Comparison of ENCODE assay signal across 25 cellular contexts in genomic region chr2:61410185-61410584, GRCh38.
DNase-seq lines count a peak whose midpoint lies in the region; ATAC-seq, FAIRE-seq and TF ChIP-seq lines count a peak whose summit lies in the region.
"Had no signal": no experiment of that assay in that cellular context is flagged by ENCODE, and none has a peak within 500 bp of the region (broad histone marks: within the 10 kb centered on the region; RNA-seq: fewer than 3 reads in every experiment).

No MANE protein-coding gene starts in this region.

- H3K4me3 ChIP-seq in HepG2 (replicated peaks in 1 of 3; ENCODE audit: insufficient read depth in 1 of 3, low read depth in 2 of 3, low read length in 3 of 3), result no peak overlapping the region
- H3K4me3 ChIP-seq in right lobe of liver, result no peak overlapping the region
- no peak overlapping the region for H3K4me3 ChIP-seq in epithelial cell of esophagus (ENCODE audit: low read length)
- no peak overlapping the region for H3K4me3 ChIP-seq in PC-9
- H3K4me3 ChIP-seq: BLaER1, MG63, SJSA1 had no signal

- no peaks in the 10 kb centered on the region for H3K27me3 Mint-ChIP-seq in activated T-helper 17 cell treated with anti-CD3 and anti-CD28 coated beads, Interleukin-2, amount 50 U/mL, for 72 hours
- H3K27me3 Mint-ChIP-seq: CD4-positive, CD25-positive, alpha-beta regulatory T cell had no signal

- no peak for FAIRE-seq in HepG2 (lab: Jason Lieb, UNC)
- FAIRE-seq: A204.1, D721Med, H1 had no signal

- H3K36me3 ChIP-seq in HepG2 (replicated peaks in 1 of 2; ENCODE audit: control insufficient read depth in 1 of 2, insufficient read depth in 2 of 2, low read length in 2 of 2), result peaks cover 2 to 26% of the 10 kb centered on the region in 2 experiments; a peak in 4 of 5 replicates
- H3K36me3 ChIP-seq in right lobe of liver, result peaks cover 0 to 5% (median 2%) of the 10 kb centered on the region in 4 donors
- peaks cover 8% of the 10 kb centered on the region; the same call in 1 of the 2 replicates for H3K36me3 ChIP-seq in PC-9 (ENCODE audit: low read depth)

- POLR2A ChIA-PET in HepG2 (lab: Yijun Ruan, JAX), result no interaction called here
- POLR2A ChIA-PET in PC-9 (lab: Charles Lee; ENCODE audit: unreplicated experiment), result no interaction called here

- CTCF ChIA-PET in HepG2 (lab: Yijun Ruan, JAX; ENCODE audit: low intra/inter-chr PET ratio, low total read pairs), result no interaction called here
- CTCF ChIA-PET in PC-9 (lab: Charles Lee), result no interaction called here

- TF ChIP-seq EP300 in HepG2 (IDR thresholded peaks at IDR 0.05; ENCODE audit: low read depth in 2 of 2, low read length in 2 of 2) (no peak), HepG2 (CRISPR knock-in tag; IDR thresholded peaks at IDR 0.05; ENCODE audit: borderline replicate concordance) (no peak)

- H3K9me2 ChIP-seq in PC-9 (ENCODE audit: insufficient read depth), result no peaks in the 10 kb centered on the region

- peaks cover 9% of the 10 kb centered on the region; the same call in 1 of the 2 replicates for H3F3A ChIP-seq in PC-9 (ENCODE audit: insufficient read depth, low read depth)

- H3K27me3 ChIP-seq in HepG2 (ENCODE audit: control insufficient read depth in 1 of 2, insufficient read depth in 2 of 2, low read length in 2 of 2) (no peaks in the 10 kb centered on the region), right lobe of liver (no peaks in the 10 kb centered on the region), PC-9 (ENCODE audit: insufficient read depth, low read depth) (no peaks in the 10 kb centered on the region)
- H3K27me3 ChIP-seq: BLaER1, MG63, SJSA1 had no signal

- H3K36me3 Mint-ChIP-seq in activated T-helper 17 cell treated with anti-CD3 and anti-CD28 coated beads, Interleukin-2, amount 50 U/mL, for 72 hours (ENCODE audit: low read depth), result peaks cover 57% of the 10 kb centered on the region

- TF ChIP-seq POLR2A in HepG2 (IDR thresholded peaks at IDR 0.05; ENCODE audit: insufficient read depth in 1 of 2, low read depth in 2 of 2, low read length in 2 of 2), result no peak
- no peak for TF ChIP-seq POLR2A in right lobe of liver (IDR thresholded peaks at IDR 0.05)

- DNase-seq in HepG2 (ENCODE audit: low spot score), result no peak
- DNase-seq in right lobe of liver, result no peak
- DNase-seq in epithelial cell of esophagus (ENCODE audit: low read depth), result peak; percentile 57
- DNase-seq in substantia nigra (lab: John Stamatoyannopoulos, UW), result no peak
- no peak for DNase-seq in PC-9
- DNase-seq: CD4-positive, CD25-positive, alpha-beta regulatory T cell; IMR-90; KG1; MG63; NCI-H1105 treated with DMSO at 0.1 percent for 48 hours; NCI-H146; NCI-H1930; NCI-H2107; NCI-H524 treated with DMSO at 0.1 percent for 48 hours; NCI-H774; Right ventricle myocardium superior; RPMI8226 had no signal

- no peak overlapping the region for H3K4me2 ChIP-seq in HepG2 (ENCODE audit: low read depth, low read length)
- H3K4me2 ChIP-seq in PC-9, result no peak overlapping the region
- H3K4me2 ChIP-seq: BLaER1 had no signal

- H3K4me1 Mint-ChIP-seq in activated T-helper 17 cell treated with anti-CD3 and anti-CD28 coated beads, Interleukin-2, amount 50 U/mL, for 72 hours, result peaks cover 19% of the 10 kb centered on the region

- no peak overlapping the region for H3K27ac ChIP-seq in HepG2 (ENCODE audit: extremely low read length, insufficient read depth, low read length)
- H3K27ac ChIP-seq in right lobe of liver, result no peak overlapping the region
- H3K27ac ChIP-seq in substantia nigra (ENCODE audit: low read depth, low read length, poor library complexity, severe bottlenecking), result no peak overlapping the region
- no peak overlapping the region for H3K27ac ChIP-seq in PC-9
- H3K27ac ChIP-seq: BLaER1, SJSA1 had no signal

- no peaks in the 10 kb centered on the region for H3K9me3 ChIP-seq in HepG2 (ENCODE audit: low read length)
- H3K9me3 ChIP-seq in right lobe of liver, result no peaks in the 10 kb centered on the region
- no peaks in the 10 kb centered on the region for H3K9me3 ChIP-seq in PC-9 (ENCODE audit: insufficient read depth, low read depth)
- H3K9me3 ChIP-seq: BLaER1, MG63, SJSA1 had no signal

- H3K27ac Mint-ChIP-seq in activated T-helper 17 cell treated with anti-CD3 and anti-CD28 coated beads, Interleukin-2, amount 50 U/mL, for 72 hours, result peak overlapping the region; percentile 59

- ATAC-seq in HepG2 (no peak), right lobe of liver (no peak), HG03108 (IDR thresholded peaks at IDR 0.05; ENCODE audit: unreplicated experiment) (no peak)
- no peak for ATAC-seq in activated T-helper 17 cell treated with anti-CD3 and anti-CD28 coated beads, Interleukin-2, amount 50 U/mL, for 72 hours (replicated peaks)
- ATAC-seq: HCT116 had no signal

- peaks cover 23% of the 10 kb centered on the region for H4K20me1 ChIP-seq in HepG2 (ENCODE audit: insufficient read depth, low read length)
- peaks cover 28% of the 10 kb centered on the region for H4K20me1 ChIP-seq in PC-9 (ENCODE audit: insufficient read depth)

- H2AFZ ChIP-seq in HepG2 (ENCODE audit: low read length), result no peak overlapping the region
- no peak overlapping the region for H2AFZ ChIP-seq in PC-9

- 99% methylated on average over 3 of the region's 3 CpGs for WGBS in HepG2 (ENCODE audit: low lambda C conversion rate)
- WGBS in right lobe of liver (ENCODE audit: insufficient coverage, low coverage, low lambda C conversion rate, missing lambda C conversion rate), result 100% methylated on average over 1 of the region's 3 CpGs

- no peak overlapping the region for H3K4me3 Mint-ChIP-seq in activated T-helper 17 cell treated with anti-CD3 and anti-CD28 coated beads, Interleukin-2, amount 50 U/mL, for 72 hours
- H3K4me3 Mint-ChIP-seq: CD4-positive, CD25-positive, alpha-beta regulatory T cell had no signal

- BruUV-seq in HepG2 (replicated peaks; lab: Mats Ljungman, UMichigan) (TSS peak; percentile 14), PC-9 (replicated peaks; lab: Mats Ljungman, UMichigan) (no TSS peak)

- H3K9ac ChIP-seq in HepG2 (ENCODE audit: insufficient read depth, low read depth, low read length), result no peak overlapping the region
- H3K9ac ChIP-seq: BLaER1 had no signal

- H3K9me3 Mint-ChIP-seq in activated T-helper 17 cell treated with anti-CD3 and anti-CD28 coated beads, Interleukin-2, amount 50 U/mL, for 72 hours, result no peaks in the 10 kb centered on the region

- intact Hi-C loops in HepG2 (cut with micrococcal nuclease; ENCODE audit: unreplicated experiment) (no loop called here), right lobe of liver (cut with DNase I) (no loop called here), PC-9 (cut with micrococcal nuclease; ENCODE audit: unreplicated experiment) (no loop called here)

- in situ Hi-C loops in HepG2 (cut with HindIII; ENCODE audit: extremely low pct_ligation_motif_present, low pct_unique_long_range_greater_than_20kb), result no loop called here

- H3K4me1 ChIP-seq in HepG2 (ENCODE audit: insufficient read depth, low read length) (peaks cover 14% of the 10 kb centered on the region), right lobe of liver (peaks cover 0 to 23% (median 5%) of the 10 kb centered on the region in 4 donors), PC-9 (replicated peaks; ENCODE audit: insufficient read depth) (no peaks in the 10 kb centered on the region)
- H3K4me1 ChIP-seq: BLaER1, SJSA1 had no signal

- no peak for TF ChIP-seq RAD21 in HepG2 (CRISPR knock-in tag; IDR thresholded peaks at IDR 0.05)

- H3K79me2 ChIP-seq in HepG2 (ENCODE audit: insufficient read depth, low read length) (peaks cover 44% of the 10 kb centered on the region), PC-9 (ENCODE audit: low read depth) (peaks cover 29% of the 10 kb centered on the region; the same call in 1 of the 2 replicates)

- no peak for TF ChIP-seq CTCF in HepG2 (CRISPR knock-in tag; IDR thresholded peaks at IDR 0.05)
- no peak for TF ChIP-seq CTCF in right lobe of liver (IDR thresholded peaks at IDR 0.05)
- TF ChIP-seq CTCF in epithelial cell of esophagus (IDR thresholded peaks at IDR 0.05; ENCODE audit: insufficient read depth, low read depth, low read length, missing control alignments), result no peak
- TF ChIP-seq CTCF in PC-9 (conservative IDR thresholded peaks at IDR 0.05), result no peak

TF ChIP-seq in HepG2, 621 proteins besides CTCF, POLR2A, EP300 and RAD21:
- TF ChIP-seq ZNF547 (CRISPR knock-in tag; IDR thresholded peaks at IDR 0.05) (no peak), SNAPC2 (CRISPR knock-in tag; IDR thresholded peaks at IDR 0.05) (no peak), TEF (CRISPR knock-in tag; IDR thresholded peaks at IDR 0.05) (no peak)
- TF ChIP-seq, protein P1, sequence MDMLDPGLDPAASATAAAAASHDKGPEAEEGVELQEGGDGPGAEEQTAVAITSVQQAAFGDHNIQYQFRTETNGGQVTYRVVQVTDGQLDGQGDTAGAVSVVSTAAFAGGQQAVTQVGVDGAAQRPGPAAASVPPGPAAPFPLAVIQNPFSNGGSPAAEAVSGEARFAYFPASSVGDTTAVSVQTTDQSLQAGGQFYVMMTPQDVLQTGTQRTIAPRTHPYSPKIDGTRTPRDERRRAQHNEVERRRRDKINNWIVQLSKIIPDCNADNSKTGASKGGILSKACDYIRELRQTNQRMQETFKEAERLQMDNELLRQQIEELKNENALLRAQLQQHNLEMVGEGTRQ (IDR thresholded peaks at IDR 0.05; ENCODE audit: low read depth, low read length), result no peak
- TF ChIP-seq, protein P1 (CRISPR knock-in tag; IDR thresholded peaks at IDR 0.05; ENCODE audit: borderline replicate concordance), result no peak
- TF ChIP-seq, protein P2, sequence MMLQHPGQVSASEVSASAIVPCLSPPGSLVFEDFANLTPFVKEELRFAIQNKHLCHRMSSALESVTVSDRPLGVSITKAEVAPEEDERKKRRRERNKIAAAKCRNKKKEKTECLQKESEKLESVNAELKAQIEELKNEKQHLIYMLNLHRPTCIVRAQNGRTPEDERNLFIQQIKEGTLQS (CRISPR knock-in tag; IDR thresholded peaks at IDR 0.05), result no peak
